Comparison of ENCODE assay signal across 8 cellular contexts in genomic region chr12:95003213-95003920, GRCh38. TPM values are rescaled to one million over a fixed set of nuclear protein-coding genes. Genes with fewer than 3 reads are reported as not detected.
A peak's percentile ranks its signal among the peaks of the same experiment; 100 is the strongest.
DNase-seq lines count a peak whose midpoint lies in the region; ATAC-seq and TF ChIP-seq lines count a peak whose summit lies in the region.

Gene NDUFA12 (minus strand): TSS chr12:95003697. CDS start chr12:95003680, 17 bp downstream.

- intact Hi-C loops in head of caudate nucleus (cut with DNase I): no loop called here

- H3K27ac Mint-ChIP-seq in activated naive CD8-positive, alpha-beta T cell: peak within 1 kb of the TSS; percentile 92
- peak within 1 kb of the TSS; percentile 87 for H3K27ac Mint-ChIP-seq in osteocyte (ENCODE audit: unreplicated experiment)

- DNase-seq in NCI-H1092 treated with DMSO at 0.1 percent for 48 hours (lab: John Stamatoyannopoulos, UW): peak; percentile 89
- peak; percentile 42 for DNase-seq in SKM-1 (lab: John Stamatoyannopoulos, UW; ENCODE audit: unreplicated experiment)
- DNase-seq in head of caudate nucleus: peak; percentile 92 to 98 (median 96)
- peak; percentile 98 for DNase-seq in osteocyte (ENCODE audit: extremely low spot score, unreplicated experiment)

- H3K27ac ChIP-seq in thymus (ENCODE audit: low read depth): peak within 1 kb of the TSS; percentile 83

- WGBS in thymus: under 1% methylated on average over 34 of the region's 34 CpGs

- peaks cover 9% of the 10 kb centered on the region for H3K9me3 Mint-ChIP-seq in activated naive CD8-positive, alpha-beta T cell (ENCODE audit: low read depth)
- peaks cover 12% of the 10 kb centered on the region for H3K9me3 Mint-ChIP-seq in osteocyte (ENCODE audit: unreplicated experiment)

- no peaks in the 10 kb centered on the region for H3K4me1 ChIP-seq in thymus (ENCODE audit: control insufficient read depth, insufficient read depth, low read length)

- no peaks in the 10 kb centered on the region for H3K9me3 ChIP-seq in thymus (ENCODE audit: control insufficient read depth)

- no peak for TF ChIP-seq CTCF in osteocyte (IDR thresholded peaks at IDR 0.05)

- peaks cover 27% of the 10 kb centered on the region for H3K36me3 Mint-ChIP-seq in activated naive CD8-positive, alpha-beta T cell
- peaks cover 18% of the 10 kb centered on the region for H3K36me3 Mint-ChIP-seq in osteocyte (ENCODE audit: unreplicated experiment)

- H3K4me3 ChIP-seq in GM08714 (ENCODE audit: low read length) (peak within 1 kb of the TSS; percentile 92), thymus (ENCODE audit: low read length) (peak within 1 kb of the TSS; percentile 73)

- H3K27me3 ChIP-seq in thymus (ENCODE audit: control insufficient read depth, insufficient read depth): no peaks in the 10 kb centered on the region

- peak within 1 kb of the TSS; percentile 97 for H3K4me3 Mint-ChIP-seq in activated naive CD8-positive, alpha-beta T cell
- H3K4me3 Mint-ChIP-seq in osteocyte (ENCODE audit: unreplicated experiment): peak within 1 kb of the TSS; percentile 92

- H3K27me3 Mint-ChIP-seq in activated naive CD8-positive, alpha-beta T cell: no peaks in the 10 kb centered on the region
- H3K27me3 Mint-ChIP-seq in osteocyte (ENCODE audit: unreplicated experiment): no peaks in the 10 kb centered on the region

- H3K4me1 Mint-ChIP-seq in activated naive CD8-positive, alpha-beta T cell (ENCODE audit: low read depth): peaks cover 50% of the 10 kb centered on the region
- peaks cover 27% of the 10 kb centered on the region for H3K4me1 Mint-ChIP-seq in osteocyte (ENCODE audit: unreplicated experiment)

- peaks cover 6% of the 10 kb centered on the region for H3K36me3 ChIP-seq in thymus (ENCODE audit: control insufficient read depth, insufficient read depth)

- ATAC-seq in HG02610 (IDR thresholded peaks at IDR 0.05; ENCODE audit: unreplicated experiment): peak; percentile 99

RNA-seq across cellular contexts. Expression of gene NDUFA12, which starts in this region (rescaled TPM):
- 74.3 and 77.8 TPM in 2 replicates for total RNA-seq in osteocyte
- 119 TPM for polyA plus RNA-seq in thymus

Comparison
In these comparisons a context has a peak if more than half of its experiments do, and no peak if none do; other contexts are left out.
1. Peak in every context shown above with its lines: DNase-seq, ATAC-seq, H3K4me3 ChIP-seq and H3K27ac ChIP-seq.
2. DNase-seq: peak in every context shown above with its lines; median percentile 98 in osteocyte; 96 in head of caudate nucleus; 89 in NCI-H1092 treated with DMSO at 0.1 percent for 48 hours; 42 in SKM-1.